8 cellular contexts compared by ENCODE assay signal in the genomic region with DNA sequence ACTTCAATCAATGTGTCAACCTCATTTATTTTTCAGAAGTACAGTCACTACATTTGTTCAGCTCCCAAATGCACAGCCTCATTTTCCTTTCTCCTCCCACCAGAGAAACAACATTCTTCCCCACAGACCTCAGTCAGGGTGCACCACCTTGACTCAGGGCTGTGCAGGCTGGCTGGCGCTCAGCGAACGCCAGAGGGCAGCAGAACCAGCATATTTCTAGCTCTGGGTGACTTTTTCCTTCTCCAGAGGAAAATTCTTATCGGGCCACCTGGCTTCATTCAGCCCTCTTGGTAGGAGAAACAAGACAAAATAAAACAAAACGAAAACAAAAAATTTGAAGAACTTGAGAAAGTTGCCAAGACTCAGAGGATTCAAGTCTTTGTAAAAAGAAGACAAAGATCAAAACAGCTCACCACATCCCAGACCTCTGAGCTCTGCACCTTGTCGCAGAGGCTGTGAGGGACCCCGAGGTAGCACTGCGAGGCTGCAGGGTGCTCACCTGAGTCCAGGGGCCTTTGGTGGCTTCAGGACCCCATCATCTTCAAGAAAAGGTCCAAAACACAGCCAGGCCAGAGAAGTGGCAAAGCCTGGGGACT. TPM values are rescaled to one million over a fixed set of nuclear protein-coding genes. Genes with fewer than 3 reads are reported as not detected.
DNase-seq lines count a peak whose midpoint lies in the region; ATAC-seq and TF ChIP-seq lines count a peak whose summit lies in the region.

No MANE protein-coding gene starts in this region.

- H3K27ac ChIP-seq in breast epithelium = no peak overlapping the region

- no peaks in the 10 kb centered on the region for H3K9me3 ChIP-seq in breast epithelium

- no peak for TF ChIP-seq POLR2A in breast epithelium (IDR thresholded peaks at IDR 0.05)

- H3K27me3 ChIP-seq in breast epithelium = no peaks in the 10 kb centered on the region
- H3K27me3 ChIP-seq in kidney epithelial cell (ENCODE audit: control insufficient read depth, insufficient read depth, low read length) = peaks cover 4% of the 10 kb centered on the region

- H3K36me3 ChIP-seq in breast epithelium (no peaks in the 10 kb centered on the region), kidney epithelial cell (ENCODE audit: control insufficient read depth, insufficient read depth, low read length) (no peaks in the 10 kb centered on the region)

- TF ChIP-seq CTCF in GM13976 (IDR thresholded peaks at IDR 0.05; ENCODE audit: borderline replicate concordance, control extremely low read depth, extremely low read depth, insufficient read depth, missing control alignments) (peak; percentile 93), breast epithelium (IDR thresholded peaks at IDR 0.05) (peak in 2 of 3 donors; percentile 50 to 70), kidney epithelial cell (IDR thresholded peaks at IDR 0.05; ENCODE audit: insufficient read depth, low read length, poor library complexity, severe bottlenecking) (peak; percentile 83)

- ATAC-seq in GM18511 (IDR thresholded peaks at IDR 0.05; ENCODE audit: unreplicated experiment) = no peak

- H3K4me3 ChIP-seq in breast epithelium (no peak overlapping the region), kidney epithelial cell (ENCODE audit: low read depth, low read length) (no peak overlapping the region)

- peak; percentile 55 for DNase-seq in AG08395 (ENCODE audit: low spot score)
- DNase-seq in GM13976 (ENCODE audit: low spot score) = peak; percentile 69
- peak; percentile 19 for DNase-seq in NCI-H128 (lab: John Stamatoyannopoulos, UW; ENCODE audit: unreplicated experiment)
- peak; percentile 20 for DNase-seq in T follicular helper cell (ENCODE audit: low read depth)
- peak; percentile 24 to 54 for DNase-seq in breast epithelium (ENCODE audit: low spot score in 2 of 2)
- no peak for DNase-seq in kidney epithelial cell (ENCODE audit: low read depth)
- DNase-seq in stimulated activated CD8-positive, alpha-beta memory T cell treated with anti-CD3 and anti-CD28 coated beads, Interleukin-15, amount 100 ng/mL, for 1 hour (ENCODE audit: low read depth) = peak; percentile 14

- in situ Hi-C loops in GM13976 (cut with MboI; ENCODE audit: low sequenced_read_pairs, unreplicated experiment) = loop anchor here (10.0 kb wide), 1 partner anchor 671 kb away; no protein-coding TSS in a partner anchor

- intact Hi-C loops in breast epithelium (cut with DNase I; ENCODE audit: low total_unique reads) = no loop called here

- no peaks in the 10 kb centered on the region for H3K4me1 ChIP-seq in breast epithelium

RNA-seq across cellular contexts. Expression of a gene that starts 33.7 kb away (rescaled TPM):
- total RNA-seq in breast epithelium = 1 to 10 TPM in 1 of 3 donors, not detected in 2; 2.8 TPM
- total RNA-seq in kidney epithelial cell = 1.1 TPM in 1 of 2 replicates, not detected in the other
